ENCODE assay signal across 9 cellular contexts in genomic region chr12:75814856-75815754, GRCh38.
DNase-seq lines count a peak whose midpoint lies in the region; ATAC-seq, FAIRE-seq and TF ChIP-seq lines count a peak whose summit lies in the region.
"Had no signal": no experiment of that assay in that cellular context is flagged by ENCODE, and none has a peak within 500 bp of the region (broad histone marks: within the 10 kb centered on the region; RNA-seq: fewer than 3 reads in every experiment).

No MANE protein-coding gene starts in this region.

- no peaks in the 10 kb centered on the region for H3K27me3 Mint-ChIP-seq in CD4-positive, CD25-positive, alpha-beta regulatory T cell

- peak overlapping the region; percentile 81 for H3K27ac ChIP-seq in CD4-positive, CD25-positive, alpha-beta regulatory T cell (ENCODE audit: insufficient read depth, low read length, poor library complexity, severe bottlenecking)
- peak overlapping the region in 1 of 2 donors; percentile 4 for H3K27ac ChIP-seq in kidney (ENCODE audit: low read depth in 2 of 2, low read length in 2 of 2)

- TF ChIP-seq CTCF in fibroblast of villous mesenchyme (IDR thresholded peaks at IDR 0.05; ENCODE audit: insufficient read depth, low read depth, low read length) = no peak
- TF ChIP-seq CTCF in kidney (IDR thresholded peaks at IDR 0.05; ENCODE audit: borderline replicate concordance, extremely low read depth, insufficient read depth) = no peak

- H3K27ac Mint-ChIP-seq in CD4-positive, CD25-positive, alpha-beta regulatory T cell = peak overlapping the region; percentile 0 to 78 (median 21)
- H3K27ac Mint-ChIP-seq: dendritic cell treated with granulocyte-macrophage colony-stimulating factor and Interleukin-4, amounts not matched to agents 40 ng/mL and 50 ng/mL, for 4 days had no signal

- no peaks in the 10 kb centered on the region for H3K27me3 ChIP-seq in CD4-positive, CD25-positive, alpha-beta regulatory T cell (ENCODE audit: control insufficient read depth, insufficient read depth, low read length)

- peak; percentile 5 to 55 (median 42) for DNase-seq in CD4-positive, CD25-positive, alpha-beta regulatory T cell
- DNase-seq in H4 (ENCODE audit: low spot score) (peak; percentile 40), SK-N-DZ (ENCODE audit: low spot score) (peak; percentile 32), fibroblast of villous mesenchyme (ENCODE audit: low read depth) (peak; percentile 97), putamen (ENCODE audit: low spot score) (peak; percentile 60), HUDEP-2 (lab: John Stamatoyannopoulos, UW; ENCODE audit: unreplicated experiment in 76 of 76) (no peak), kidney (no peak)

- H3K9me3 ChIP-seq in CD4-positive, CD25-positive, alpha-beta regulatory T cell (ENCODE audit: control insufficient read depth in 2 of 2, low read length in 2 of 2) = no peaks in the 10 kb centered on the region
- no peaks in the 10 kb centered on the region for H3K9me3 ChIP-seq in kidney (ENCODE audit: control insufficient read depth in 1 of 2, low read length in 2 of 2)

- ATAC-seq in CD4-positive, CD25-positive, alpha-beta regulatory T cell (ENCODE audit: low read depth in 2 of 2) = peak; percentile 64 to 73
- no peak for ATAC-seq in HG02885 (IDR thresholded peaks at IDR 0.05; ENCODE audit: poor library complexity, unreplicated experiment)

- intact Hi-C loops in kidney (cut with DNase I) = no loop called here

- FAIRE-seq in kidney (lab: Jason Lieb, UNC) = no peak

- no peak overlapping the region for H3K4me3 ChIP-seq in CD4-positive, CD25-positive, alpha-beta regulatory T cell (ENCODE audit: low read depth, low read length)
- H3K4me3 ChIP-seq in fibroblast of villous mesenchyme (ENCODE audit: low read depth, low read length) (no peak overlapping the region), kidney (ENCODE audit: low read length in 2 of 2) (no peak overlapping the region)

- H3K4me3 Mint-ChIP-seq in CD4-positive, CD25-positive, alpha-beta regulatory T cell = peak overlapping the region in 1 of 4 donors; percentile 5
- H3K4me3 Mint-ChIP-seq: dendritic cell treated with granulocyte-macrophage colony-stimulating factor and Interleukin-4, amounts not matched to agents 40 ng/mL and 50 ng/mL, for 4 days had no signal

- peaks cover 16 to 62% (median 25%) of the 10 kb centered on the region in 4 donors for H3K4me1 Mint-ChIP-seq in CD4-positive, CD25-positive, alpha-beta regulatory T cell

- H3K4me1 ChIP-seq in CD4-positive, CD25-positive, alpha-beta regulatory T cell (ENCODE audit: control insufficient read depth, insufficient read depth, low read length, poor library complexity, severe bottlenecking) = peaks cover 10% of the 10 kb centered on the region
- H3K4me1 ChIP-seq in kidney (ENCODE audit: control insufficient read depth in 1 of 2, insufficient read depth in 1 of 2, low read depth in 1 of 2, low read length in 2 of 2) = peaks cover 0 to 3% of the 10 kb centered on the region in 2 donors

- no peak overlapping the region for H3K9ac ChIP-seq in kidney (ENCODE audit: low read length in 2 of 2)

- no peaks in the 10 kb centered on the region for H3K9me3 Mint-ChIP-seq in CD4-positive, CD25-positive, alpha-beta regulatory T cell
- H3K9me3 Mint-ChIP-seq: dendritic cell treated with granulocyte-macrophage colony-stimulating factor and Interleukin-4, amounts not matched to agents 40 ng/mL and 50 ng/mL, for 4 days had no signal

- no peaks in the 10 kb centered on the region for H3K36me3 ChIP-seq in CD4-positive, CD25-positive, alpha-beta regulatory T cell (ENCODE audit: control insufficient read depth, insufficient read depth, low read length)
- no peaks in the 10 kb centered on the region for H3K36me3 ChIP-seq in kidney (ENCODE audit: control insufficient read depth in 1 of 2, insufficient read depth in 2 of 2, low read length in 2 of 2)

- no peaks in the 10 kb centered on the region for H3K36me3 Mint-ChIP-seq in CD4-positive, CD25-positive, alpha-beta regulatory T cell

Comparison
In these comparisons a context has a peak if more than half of its experiments do, and no peak if none do; other contexts are left out.
1. DNase-seq: peak in CD4-positive, CD25-positive, alpha-beta regulatory T cell (3 of 3), H4 (single experiment), SK-N-DZ (single experiment), fibroblast of villous mesenchyme (single experiment) and putamen (single experiment); none in HUDEP-2 (0 of 76) and kidney (single experiment).